28 cellular contexts compared by ENCODE assay signal in the genomic region with DNA sequence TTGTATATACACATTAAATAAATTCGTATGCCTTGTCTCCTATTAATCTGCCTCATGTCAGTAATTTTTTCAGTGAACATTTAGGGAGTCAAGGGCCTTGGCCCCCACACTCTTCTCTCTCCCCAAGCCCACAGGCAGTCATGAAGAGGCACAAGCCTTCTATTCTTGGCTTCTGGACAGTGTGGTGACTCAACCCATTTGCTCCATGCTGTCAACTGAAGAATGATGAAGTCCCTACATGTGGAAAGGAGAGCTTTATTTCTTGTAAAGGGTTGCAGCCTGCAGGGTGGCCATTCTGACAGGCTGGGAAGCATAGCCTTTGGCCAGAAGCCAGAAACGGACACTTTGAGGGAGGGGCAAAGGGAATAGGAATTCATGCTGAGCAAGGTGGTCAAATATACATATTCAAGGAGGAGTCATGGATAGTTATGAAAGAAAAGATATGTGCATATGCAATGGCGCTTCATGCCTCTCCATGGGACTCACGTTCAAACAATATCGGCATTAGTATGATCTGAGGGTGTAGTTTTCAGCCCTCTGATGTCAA. TPM values are rescaled to one million over a fixed set of nuclear protein-coding genes. Genes with fewer than 3 reads are reported as not detected.
DNase-seq lines count a peak whose midpoint lies in the region; ATAC-seq, FAIRE-seq and TF ChIP-seq lines count a peak whose summit lies in the region.
"Had no signal": no experiment of that assay in that cellular context is flagged by ENCODE, and none has a peak within 500 bp of the region (broad histone marks: within the 10 kb centered on the region; RNA-seq: fewer than 3 reads in every experiment).

No MANE protein-coding gene starts in this region.

- no peaks in the 10 kb centered on the region for H3K4me1 Mint-ChIP-seq in activated CD4-positive, alpha-beta T cell treated with anti-CD3 and anti-CD28 coated beads, Interleukin-2, amount 10 ng/mL, durations not matched to agents 7 days and 5 days
- no peaks in the 10 kb centered on the region for H3K4me1 Mint-ChIP-seq in immature natural killer cell
- H3K4me1 Mint-ChIP-seq: activated CD4-positive, alpha-beta memory T cell treated with anti-CD3 and anti-CD28 coated beads, Interleukin-2, amount 10 ng/mL, durations not matched to agents 7 days and 5 days; activated T-helper 17 cell treated with anti-CD3 and anti-CD28 coated beads, Interleukin-2, amount 50 U/mL, for 72 hours had no signal

- TF ChIP-seq POLR2A in K562 (conservative IDR thresholded peaks at IDR 0.05), result no peak

- H3K36me3 ChIP-seq in K562 (ENCODE audit: control insufficient read depth, insufficient read depth, low read length) (no peaks in the 10 kb centered on the region), lung (ENCODE audit: control insufficient read depth in 2 of 2, insufficient read depth in 2 of 2, low read length in 2 of 2) (no peaks in the 10 kb centered on the region)
- H3K36me3 ChIP-seq: ascending aorta; BLaER1 treated with 17β-estradiol and CSF1 and Interleukin-3, amounts not matched to agents 10 nM and 100 nM; gastrocnemius medialis; neural progenitor cell; transverse colon had no signal

- H3K9me3 ChIP-seq in K562 (replicated peaks; ENCODE audit: control insufficient read depth, insufficient read depth, low read depth, low read length) (no peaks in the 10 kb centered on the region), lung (ENCODE audit: control insufficient read depth in 2 of 2, insufficient read depth in 1 of 2, low read length in 1 of 2) (no peaks in the 10 kb centered on the region)
- H3K9me3 ChIP-seq: ascending aorta, gastrocnemius medialis, transverse colon had no signal

- H3K36me3 Mint-ChIP-seq in activated CD4-positive, alpha-beta T cell treated with anti-CD3 and anti-CD28 coated beads, Interleukin-2, amount 10 ng/mL, durations not matched to agents 7 days and 5 days (ENCODE audit: low read depth), result no peaks in the 10 kb centered on the region
- H3K36me3 Mint-ChIP-seq in immature natural killer cell, result peaks cover 0 to 4% (median 0%) of the 10 kb centered on the region in 3 donors
- H3K36me3 Mint-ChIP-seq: activated naive CD8-positive, alpha-beta T cell; neural progenitor cell had no signal

- H3K4me1 ChIP-seq in K562 (replicated peaks in 1 of 2; ENCODE audit: control insufficient read depth in 2 of 2, insufficient read depth in 2 of 2, low read length in 2 of 2) (no peaks in the 10 kb centered on the region), lung (ENCODE audit: control insufficient read depth in 2 of 2, insufficient read depth in 2 of 2, low read length in 2 of 2) (no peaks in the 10 kb centered on the region)
- H3K4me1 ChIP-seq: gastrocnemius medialis, neural progenitor cell, parathyroid adenoma, transverse colon had no signal

- no peaks in the 10 kb centered on the region for H3K79me2 ChIP-seq in K562 (ENCODE audit: control insufficient read depth, insufficient read depth, low read length)
- H3K79me2 ChIP-seq: parathyroid adenoma had no signal

- 3% methylated on average over 5 of the region's 5 CpGs for WGBS in K562 (ENCODE audit: insufficient coverage, low coverage, missing lambda C conversion rate)
- 81 to 91% methylated on average over 5 of the region's 5 CpGs for WGBS in lung, 2 donors

- no peak overlapping the region for H2AFZ ChIP-seq in K562 (ENCODE audit: low read depth, low read length)
- H2AFZ ChIP-seq: neural progenitor cell, parathyroid adenoma had no signal

- no peaks in the 10 kb centered on the region for H3K9me1 ChIP-seq in K562 (ENCODE audit: control insufficient read depth, insufficient read depth, low read length)

- TF ChIP-seq CTCF in K562 (IDR thresholded peaks at IDR 0.05 in 2 of 3, conservative IDR thresholded peaks at IDR 0.05 in 1 of 3; ENCODE audit: insufficient read depth in 2 of 3, low read depth in 1 of 3, low read length in 3 of 3), result no peak
- no peak for TF ChIP-seq CTCF in lung (IDR thresholded peaks at IDR 0.05; ENCODE audit: control extremely low read depth, extremely low read depth)

- no peak overlapping the region for H3K4me2 ChIP-seq in K562 (ENCODE audit: insufficient read depth, low read length)
- H3K4me2 ChIP-seq: BLaER1 treated with 17β-estradiol and CSF1 and Interleukin-3, amounts not matched to agents 10 nM and 100 nM; neural progenitor cell had no signal

- TF ChIP-seq RAD21 in Ishikawa (IDR thresholded peaks at IDR 0.05; ENCODE audit: low read depth) (no peak), K562 (CRISPR knock-in tag; conservative IDR thresholded peaks at IDR 0.05 in 1 of 2, IDR thresholded peaks at IDR 0.05 in 1 of 2) (no peak)

- intact Hi-C loops in K562 (cut with micrococcal nuclease), result no loop called here

- no peaks in the 10 kb centered on the region for H4K20me1 ChIP-seq in K562 (replicated peaks; ENCODE audit: control insufficient read depth, insufficient read depth, low read length)
- H4K20me1 ChIP-seq: BLaER1 treated with 17β-estradiol and CSF1 and Interleukin-3, amounts not matched to agents 10 nM and 100 nM had no signal

- H3K4me3 ChIP-seq in K562 (no peak overlapping the region), lung (no peak overlapping the region)
- H3K4me3 ChIP-seq: ascending aorta; BLaER1 treated with 17β-estradiol and CSF1 and Interleukin-3, amounts not matched to agents 10 nM and 100 nM; gastrocnemius medialis; GM12878; neural progenitor cell; transverse colon had no signal

- H3K27ac ChIP-seq in K562 (ENCODE audit: extremely low read depth, low read depth, low read length) (no peak overlapping the region), lung (ENCODE audit: low read depth in 1 of 2, low read length in 1 of 2) (no peak overlapping the region)
- H3K27ac ChIP-seq: ascending aorta; BLaER1 treated with 17β-estradiol and CSF1 and Interleukin-3, amounts not matched to agents 10 nM and 100 nM; gastrocnemius medialis; neural progenitor cell; parathyroid adenoma; RWPE1; transverse colon had no signal

- peaks cover 15 to 17% of the 10 kb centered on the region in 2 experiments; a peak in 4 of 5 replicates for H3K27me3 ChIP-seq in K562 (ENCODE audit: control insufficient read depth in 2 of 2, insufficient read depth in 2 of 2, low read length in 2 of 2)
- H3K27me3 ChIP-seq in lung (ENCODE audit: control insufficient read depth, insufficient read depth), result no peaks in the 10 kb centered on the region
- H3K27me3 ChIP-seq: ascending aorta; BLaER1 treated with 17β-estradiol and CSF1 and Interleukin-3, amounts not matched to agents 10 nM and 100 nM; gastrocnemius medialis; neural progenitor cell had no signal

- no TSS peak for BruUV-seq in K562 (replicated peaks; lab: Mats Ljungman, UMichigan)

- in situ Hi-C loops in K562 (cut with MboI), result no loop called here

- CTCF ChIA-PET in K562 (lab: Yijun Ruan, JAX; ENCODE audit: low intra/inter-chr PET ratio), result no interaction called here
- CTCF ChIA-PET in activated CD4-positive, alpha-beta T cell treated with anti-CD3 and anti-CD28 coated beads, Interleukin-2, amount 10 ng/mL, durations not matched to agents 7 days and 5 days (lab: Charles Lee), result interaction anchor here (6.5 kb wide), 1 partner anchor 12 kb away, joined by 41 read pairs; no protein-coding TSS in a partner anchor

- FAIRE-seq in K562 (lab: Jason Lieb, UNC), result no peak
- FAIRE-seq: GM12878, H54, TTC549 had no signal

- H3K27me3 Mint-ChIP-seq in activated CD4-positive, alpha-beta T cell treated with anti-CD3 and anti-CD28 coated beads, Interleukin-2, amount 10 ng/mL, durations not matched to agents 7 days and 5 days, result peaks cover 40% of the 10 kb centered on the region
- H3K27me3 Mint-ChIP-seq in immature natural killer cell (ENCODE audit: low read depth in 3 of 3), result peaks cover 3 to 12% (median 3%) of the 10 kb centered on the region in 3 donors

- ATAC-seq in K562 (no peak), lung (ENCODE audit: insufficient read depth, low FRiP score) (no peak), HG03159 (IDR thresholded peaks at IDR 0.05; ENCODE audit: unreplicated experiment) (no peak)
- ATAC-seq: activated T-helper 17 cell treated with anti-CD3 and anti-CD28 coated beads, Interleukin-2, amount 50 U/mL, for 72 hours; gastrocnemius medialis; GM12878; left cardiac atrium had no signal

- no peak for TF ChIP-seq EP300 in Ishikawa (IDR thresholded peaks at IDR 0.05; ENCODE audit: borderline replicate concordance)
- no peak for TF ChIP-seq EP300 in K562 (IDR thresholded peaks at IDR 0.05; ENCODE audit: low read length)

- no peak overlapping the region for H3K4me3 Mint-ChIP-seq in activated CD4-positive, alpha-beta T cell treated with anti-CD3 and anti-CD28 coated beads, Interleukin-2, amount 10 ng/mL, durations not matched to agents 7 days and 5 days
- no peak overlapping the region for H3K4me3 Mint-ChIP-seq in immature natural killer cell
- H3K4me3 Mint-ChIP-seq: activated CD4-positive, alpha-beta memory T cell treated with anti-CD3 and anti-CD28 coated beads, Interleukin-2, amount 10 ng/mL, durations not matched to agents 7 days and 5 days; activated naive CD8-positive, alpha-beta T cell; activated T-helper 17 cell treated with anti-CD3 and anti-CD28 coated beads, Interleukin-2, amount 50 U/mL, for 72 hours; neural progenitor cell; T-helper 1 cell treated with Interleukin-12 subunit alpha and Interleukin-12 subunit beta and Interleukin-4 antibody, amounts not matched to agents 30 μg/mL and 1 μg/mL, for 36 hours had no signal

- H3K9ac ChIP-seq in K562 (ENCODE audit: insufficient read depth in 1 of 2, low read depth in 2 of 2, low read length in 2 of 2), result no peak overlapping the region
- H3K9ac ChIP-seq: BLaER1 treated with 17β-estradiol and CSF1 and Interleukin-3, amounts not matched to agents 10 nM and 100 nM; neural progenitor cell; parathyroid adenoma had no signal

- DNase-seq in EH (ENCODE audit: low read depth), result peak; percentile 52
- no peak for DNase-seq in K562 (ENCODE audit: extremely low read depth in 1 of 4, low spot score in 3 of 4)
- peak; percentile 17 for DNase-seq in lung (ENCODE audit: low spot score)
- no peak for DNase-seq in activated CD4-positive, alpha-beta T cell treated with anti-CD3 and anti-CD28 coated beads, Interleukin-2, amount 10 ng/mL, durations not matched to agents 7 days and 5 days
- DNase-seq in immature natural killer cell, result no peak
- DNase-seq in activated gamma-delta T cell (lab: John Stamatoyannopoulos, UW), result no peak
- DNase-seq: ACHN; activated CD4-positive, alpha-beta memory T cell treated with anti-CD3 and anti-CD28 coated beads, Interleukin-2, amount 10 ng/mL, durations not matched to agents 7 days and 5 days; activated CD4-positive, CD25-positive, alpha-beta regulatory T cell treated with anti-CD3 and anti-CD28 coated beads, Interleukin-2, amount 50 U/mL, for 72 hours; gastrocnemius medialis; left cardiac atrium; MM.1S; NCI-H2081; NCI-H345; transverse colon had no signal

- H3K9me3 Mint-ChIP-seq in activated CD4-positive, alpha-beta T cell treated with anti-CD3 and anti-CD28 coated beads, Interleukin-2, amount 10 ng/mL, durations not matched to agents 7 days and 5 days, result no peaks in the 10 kb centered on the region
- no peaks in the 10 kb centered on the region for H3K9me3 Mint-ChIP-seq in immature natural killer cell
- H3K9me3 Mint-ChIP-seq: activated CD4-positive, alpha-beta memory T cell treated with anti-CD3 and anti-CD28 coated beads, Interleukin-2, amount 10 ng/mL, durations not matched to agents 7 days and 5 days; activated T-helper 17 cell treated with anti-CD3 and anti-CD28 coated beads, Interleukin-2, amount 50 U/mL, for 72 hours; T-helper 1 cell treated with Interleukin-12 subunit alpha and Interleukin-12 subunit beta and Interleukin-4 antibody, amounts not matched to agents 30 μg/mL and 1 μg/mL, for 36 hours had no signal

- POLR2A ChIA-PET in K562 (lab: Yijun Ruan, JAX), result no interaction called here
- POLR2A ChIA-PET in activated CD4-positive, alpha-beta T cell treated with anti-CD3 and anti-CD28 coated beads, Interleukin-2, amount 10 ng/mL, durations not matched to agents 7 days and 5 days (lab: Charles Lee), result no interaction called here

- no peak overlapping the region for H3K27ac Mint-ChIP-seq in activated CD4-positive, alpha-beta T cell treated with anti-CD3 and anti-CD28 coated beads, Interleukin-2, amount 10 ng/mL, durations not matched to agents 7 days and 5 days
- H3K27ac Mint-ChIP-seq in immature natural killer cell, result no peak overlapping the region
- H3K27ac Mint-ChIP-seq: activated CD4-positive, alpha-beta memory T cell treated with anti-CD3 and anti-CD28 coated beads, Interleukin-2, amount 10 ng/mL, durations not matched to agents 7 days and 5 days; activated naive CD8-positive, alpha-beta T cell; activated T-helper 17 cell treated with anti-CD3 and anti-CD28 coated beads, Interleukin-2, amount 50 U/mL, for 72 hours; neural progenitor cell; T-helper 1 cell treated with Interleukin-12 subunit alpha and Interleukin-12 subunit beta and Interleukin-4 antibody, amounts not matched to agents 30 μg/mL and 1 μg/mL, for 36 hours had no signal

RNA-seq across cellular contexts. Expression of a gene that starts 31.4 kb away (rescaled TPM):
- total RNA-seq in K562 (2011; cell fraction: chromatin; rRNA removed; ENCODE audit: low replicate concordance), result 24.0 and 49.2 TPM in 2 replicates
- total RNA-seq in K562 (2011; cell fraction: nucleolus; rRNA removed), result 20.5 and 24.2 TPM in 2 replicates
- total RNA-seq in K562 (2011; cell fraction: nucleoplasm; rRNA removed), result 19.1 and 29.8 TPM in 2 replicates
- total RNA-seq in K562 (2014; rRNA removed) (9.8 and 9.9 TPM in 2 replicates), K562 (2014; rRNA removed; fragmentation: Illumina TruSeq; extraction: Trizol) (15.8 and 20.2 TPM in 2 replicates), K562 (2015; rRNA removed; fragmentation: Illumina TruSeq; extraction: Trizol) (7.9 and 8.9 TPM in 2 replicates), K562 (2021) (8.5 and 13.5 TPM in 2 replicates), lung (10 to 100 TPM; 15.6 to 60.6 TPM)
- polyA plus RNA-seq in K562 (2011; rRNA removed) (24.6 and 28.7 TPM in 2 replicates), K562 (2014; fragmentation: Illumina TruSeq; extraction: Trizol) (10.5 and 11.7 TPM in 2 replicates), K562 (2014; fragmentation: Nextera tagmentation; extraction: Ambion mirVana) (10 to 100 TPM; 11.9 to 16.4 TPM), K562 (2014; rRNA removed) (12.3 and 12.8 TPM in 2 replicates), lung (10 to 100 TPM; 12.6 to 27.3 TPM), immature natural killer cell (10 to 100 TPM; 15.6 to 23.0 (median 16.5) TPM)
- 6.1 and 8.0 TPM in 2 replicates for polyA plus RNA-seq in K562 (2011; cell fraction: cytosol; rRNA removed)
- 29.0 and 43.6 TPM in 2 replicates for polyA plus RNA-seq in K562 (2011; cell fraction: nucleus; rRNA removed)
- polyA plus RNA-seq in K562 (2012), result 7.4 and 11.8 TPM in 2 replicates
- polyA minus RNA-seq in K562 (2011; rRNA and poly(A)+ RNA removed), result 15.7 and 16.5 TPM in 2 replicates
- polyA minus RNA-seq in K562 (2011; cell fraction: cytosol; rRNA and poly(A)+ RNA removed), result 8.0 and 8.2 TPM in 2 replicates
- 21.0 and 35.0 TPM in 2 replicates for polyA minus RNA-seq in K562 (2011; cell fraction: nucleus; rRNA and poly(A)+ RNA removed)
- 10 to 100 TPM; 19.0 to 19.3 TPM for total RNA-seq in activated CD4-positive, alpha-beta T cell treated with anti-CD3 and anti-CD28 coated beads, Interleukin-2, amount 10 ng/mL, durations not matched to agents 7 days and 5 days

RNA-seq across cellular contexts. Expression of a gene that starts 31.5 kb away (rescaled TPM):
- total RNA-seq in K562 (2011; cell fraction: chromatin; rRNA removed; ENCODE audit: low replicate concordance), result 61.0 and 102 TPM in 2 replicates
- total RNA-seq in K562 (2011; cell fraction: nucleolus; rRNA removed), result 38.4 and 42.2 TPM in 2 replicates
- 64.7 and 82.1 TPM in 2 replicates for total RNA-seq in K562 (2011; cell fraction: nucleoplasm; rRNA removed)
- total RNA-seq in K562 (2014; rRNA removed) (28.1 and 31.2 TPM in 2 replicates), K562 (2014; rRNA removed; fragmentation: Illumina TruSeq; extraction: Trizol) (46.2 and 55.4 TPM in 2 replicates), K562 (2015; rRNA removed; fragmentation: Illumina TruSeq; extraction: Trizol) (38.3 and 46.7 TPM in 2 replicates), K562 (2021) (38.9 and 51.0 TPM in 2 replicates), lung (10 to 100 TPM; 18.5 to 22.1 TPM)
- polyA plus RNA-seq in K562 (2011; rRNA removed) (24.0 and 33.8 TPM in 2 replicates), K562 (2014; fragmentation: Illumina TruSeq; extraction: Trizol) (29.8 and 37.0 TPM in 2 replicates), K562 (2014; fragmentation: Nextera tagmentation; extraction: Ambion mirVana) (10 to 100 TPM; 28.1 to 49.3 TPM), K562 (2014; rRNA removed) (33.7 and 34.1 TPM in 2 replicates), lung (1 to 10 TPM; 4.4 to 6.1 TPM), immature natural killer cell (1 to 10 TPM; 1.5 to 7.8 (median 4.1) TPM)
- 9.8 and 15.8 TPM in 2 replicates for polyA plus RNA-seq in K562 (2011; cell fraction: cytosol; rRNA removed)
- 43.1 and 48.3 TPM in 2 replicates for polyA plus RNA-seq in K562 (2011; cell fraction: nucleus; rRNA removed)
- polyA plus RNA-seq in K562 (2012), result 6.7 and 24.7 TPM in 2 replicates
- polyA minus RNA-seq in K562 (2011; rRNA and poly(A)+ RNA removed), result 60.0 and 62.1 TPM in 2 replicates
- polyA minus RNA-seq in K562 (2011; cell fraction: cytosol; rRNA and poly(A)+ RNA removed), result 15.7 and 19.6 TPM in 2 replicates
- 69.1 and 104 TPM in 2 replicates for polyA minus RNA-seq in K562 (2011; cell fraction: nucleus; rRNA and poly(A)+ RNA removed)
- 10 to 100 TPM; 21.2 to 23.7 TPM for total RNA-seq in activated CD4-positive, alpha-beta T cell treated with anti-CD3 and anti-CD28 coated beads, Interleukin-2, amount 10 ng/mL, durations not matched to agents 7 days and 5 days

RNA-seq across cellular contexts. Expression of a gene that starts 35.8 kb away (rescaled TPM):
- 52.4 and 105 TPM in 2 replicates for total RNA-seq in K562 (2011; cell fraction: chromatin; rRNA removed; ENCODE audit: low replicate concordance)
- 77.4 and 82.7 TPM in 2 replicates for total RNA-seq in K562 (2011; cell fraction: nucleolus; rRNA removed)
- total RNA-seq in K562 (2011; cell fraction: nucleoplasm; rRNA removed), result 133 and 210 TPM in 2 replicates
- total RNA-seq in K562 (2014; rRNA removed), result 500 and 534 TPM in 2 replicates
- 775 and 842 TPM in 2 replicates for total RNA-seq in K562 (2014; rRNA removed; fragmentation: Illumina TruSeq; extraction: Trizol)
- 754 and 814 TPM in 2 replicates for total RNA-seq in K562 (2015; rRNA removed; fragmentation: Illumina TruSeq; extraction: Trizol)
- total RNA-seq in K562 (2021), result 808 and 883 TPM in 2 replicates
- polyA plus RNA-seq in K562 (2011; rRNA removed), result 761 and 848 TPM in 2 replicates
- 199 and 413 TPM in 2 replicates for polyA plus RNA-seq in K562 (2011; cell fraction: cytosol; rRNA removed)
- polyA plus RNA-seq in K562 (2011; cell fraction: nucleus; rRNA removed), result 206 and 312 TPM in 2 replicates
- 1,014 and 1,078 TPM in 2 replicates for polyA plus RNA-seq in K562 (2012)
- polyA plus RNA-seq in K562 (2014; fragmentation: Illumina TruSeq; extraction: Trizol), result 1,456 and 1,637 TPM in 2 replicates
- 1,000 to 10,000 TPM; 1,000 to 1,004 TPM for polyA plus RNA-seq in K562 (2014; fragmentation: Nextera tagmentation; extraction: Ambion mirVana)
- 860 and 925 TPM in 2 replicates for polyA plus RNA-seq in K562 (2014; rRNA removed)
- 882 and 931 TPM in 2 replicates for polyA minus RNA-seq in K562 (2011; rRNA and poly(A)+ RNA removed)
- 300 and 339 TPM in 2 replicates for polyA minus RNA-seq in K562 (2011; cell fraction: cytosol; rRNA and poly(A)+ RNA removed)
- polyA minus RNA-seq in K562 (2011; cell fraction: nucleus; rRNA and poly(A)+ RNA removed), result 52.6 and 126 TPM in 2 replicates
- 100 to 1,000 TPM; 370 to 527 TPM for total RNA-seq in lung
- 100 to 1,000 TPM; 504 to 645 TPM for polyA plus RNA-seq in lung
- total RNA-seq in activated CD4-positive, alpha-beta T cell treated with anti-CD3 and anti-CD28 coated beads, Interleukin-2, amount 10 ng/mL, durations not matched to agents 7 days and 5 days, result 100 to 1,000 TPM; 693 to 807 TPM
- polyA plus RNA-seq in immature natural killer cell, result 100 to 1,000 TPM; 483 to 591 (median 494) TPM

Comparison
In these comparisons a context has a peak if more than half of its experiments do, and no peak if none do; other contexts are left out.
1. DNase-seq: peak in EH (single experiment) and lung (single experiment); none in K562 (0 of 4), activated CD4-positive, alpha-beta T cell treated with anti-CD3 and anti-CD28 coated beads, Interleukin-2, amount 10 ng/mL, durations not matched to agents 7 days and 5 days (single experiment), immature natural killer cell (0 of 3) and activated gamma-delta T cell (single experiment).